In the genomic region with DNA sequence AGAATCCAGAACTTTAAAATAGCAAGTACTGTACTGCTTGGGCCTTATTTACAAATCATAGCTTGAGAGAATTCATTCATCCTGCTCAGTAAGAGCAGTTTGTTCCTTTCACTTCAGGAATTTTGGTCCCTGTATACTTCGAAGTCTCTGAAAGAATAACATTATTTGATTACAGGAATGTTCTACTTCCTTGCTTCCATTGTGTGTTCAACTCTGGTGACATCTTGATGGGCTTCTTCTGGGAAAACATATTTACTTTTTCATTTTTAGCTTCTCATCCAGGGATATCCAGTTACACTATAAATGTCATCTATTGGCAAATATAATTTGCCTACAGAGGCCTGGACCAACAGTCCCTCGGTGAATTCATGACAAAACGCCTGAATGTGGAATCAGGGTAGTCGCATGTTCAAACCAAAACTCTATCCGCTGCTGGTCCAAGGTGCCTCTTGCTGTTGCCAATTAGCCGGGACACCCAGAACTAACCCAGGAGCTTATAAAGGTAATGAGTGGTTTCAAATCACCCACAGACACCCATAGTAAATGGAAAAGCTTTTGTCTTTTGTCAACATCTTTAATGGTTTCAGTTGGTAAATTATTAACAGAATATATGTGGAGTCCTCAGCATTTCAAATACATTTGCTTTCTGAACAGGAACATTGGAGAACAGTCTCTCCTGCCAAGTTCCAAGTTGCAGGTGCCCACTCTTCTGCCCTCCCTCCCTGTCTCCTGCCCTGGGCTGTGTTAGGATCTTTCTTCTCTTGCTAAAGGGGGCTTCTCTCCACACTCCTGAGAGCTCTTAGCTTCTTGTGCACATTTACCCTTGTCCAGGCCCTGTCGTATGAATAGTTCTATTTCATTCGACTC, we compare ENCODE assay signal across 15 cellular contexts.
DNase-seq lines count a peak whose midpoint lies in the region; ATAC-seq, FAIRE-seq and TF ChIP-seq lines count a peak whose summit lies in the region.
"Had no signal": no experiment of that assay in that cellular context is flagged by ENCODE, and none has a peak within 500 bp of the region (broad histone marks: within the 10 kb centered on the region; RNA-seq: fewer than 3 reads in every experiment).

No MANE protein-coding gene starts in this region.

- 0 out of 2 replicates have a peak overlapping the region, but pooled peaks have one; percentile 38 for H4K91ac ChIP-seq in IMR-90 (ENCODE audit: insufficient read depth, low read depth, low read length)
- H4K91ac ChIP-seq in H9 (ENCODE audit: insufficient read length, low read depth, low read length), result no peak overlapping the region

- intact Hi-C loops in IMR-90 (cut with micrococcal nuclease), result loop anchor here (2.0 to 10.0 kb wide), 2 partner anchors 162 to 518 kb away; partner anchors contain the start of gene CITED2
- intact Hi-C loops in right lobe of liver (cut with DNase I), result no loop called here

- H3K36me3 Mint-ChIP-seq in chondrocyte (ENCODE audit: low read depth) (no peaks in the 10 kb centered on the region), H9 (ENCODE audit: insufficient read depth in 1 of 3, low read depth in 3 of 3) (no peaks in the 10 kb centered on the region)
- H3K36me3 Mint-ChIP-seq: WTC11 had no signal

- no peak overlapping the region for H2AFZ ChIP-seq in IMR-90 (replicated peaks; ENCODE audit: low read length, poor library complexity)
- no peak overlapping the region for H2AFZ ChIP-seq in H9 (ENCODE audit: low read length)

- H4K5ac ChIP-seq in IMR-90 (ENCODE audit: low read depth, low read length), result peak overlapping the region; percentile 45; the same call in 1 of the 2 replicates
- H4K5ac ChIP-seq in H9 (ENCODE audit: insufficient read length, low read depth, low read length), result no peak overlapping the region

- no peak for TF ChIP-seq RAD21 in IMR-90 (IDR thresholded peaks at IDR 0.05; ENCODE audit: low read length)

- H3K9me3 Mint-ChIP-seq in chondrocyte (ENCODE audit: low read depth), result no peaks in the 10 kb centered on the region
- H3K9me3 Mint-ChIP-seq in H9, result no peaks in the 10 kb centered on the region
- H3K9me3 Mint-ChIP-seq: activated naive CD4-positive, alpha-beta T cell treated with anti-CD3 and anti-CD28 coated beads for 36 hours; WTC11 had no signal

- peaks cover 31% of the 10 kb centered on the region for H3K9me1 ChIP-seq in IMR-90 (ENCODE audit: insufficient read depth, low read length)

- TF ChIP-seq POLR2A in IMR-90 (IDR thresholded peaks at IDR 0.05; ENCODE audit: low read depth, low read length), result no peak
- no peak for TF ChIP-seq POLR2A in right lobe of liver (IDR thresholded peaks at IDR 0.05)

- CTCF ChIA-PET in IMR-90 (lab: Yijun Ruan, JAX), result interaction anchor here (1.0 kb wide), 1 partner anchor 434 kb away, joined by 3 read pairs; no protein-coding TSS in a partner anchor

- H3K4me2 ChIP-seq in IMR-90 (ENCODE audit: low read depth, low read length), result no peak overlapping the region
- H3K4me2 ChIP-seq in H9 (ENCODE audit: insufficient read depth, insufficient read length, low read length), result no peak overlapping the region

- H2BK20ac ChIP-seq in IMR-90 (ENCODE audit: low read depth, low read length) (peak overlapping the region; percentile 90), H9 (ENCODE audit: low read depth, low read length, poor library complexity, severe bottlenecking) (no peak overlapping the region)

- H3K4me1 ChIP-seq in IMR-90 (ENCODE audit: control insufficient read depth, insufficient read depth, low read length) (peaks cover 18% of the 10 kb centered on the region), right lobe of liver (peaks cover 0 to 21% (median 8%) of the 10 kb centered on the region in 4 donors), small intestine (ENCODE audit: control insufficient read depth in 2 of 2, insufficient read depth in 1 of 2, low read depth in 1 of 2, low read length in 1 of 2) (peaks cover 0 to 10% of the 10 kb centered on the region in 2 donors), H9 (ENCODE audit: insufficient read depth, low read length) (no peaks in the 10 kb centered on the region; the same call in 1 of the 2 replicates)

- no peaks in the 10 kb centered on the region for H3K23me2 ChIP-seq in H9 (ENCODE audit: insufficient read length, low read depth, low read length, poor library complexity, severe bottlenecking)

- H4K20me1 ChIP-seq in IMR-90 (ENCODE audit: insufficient read depth, low read length) (no peaks in the 10 kb centered on the region), H9 (ENCODE audit: control insufficient read depth, insufficient read depth, insufficient read length) (no peaks in the 10 kb centered on the region)

- H2BK5ac ChIP-seq in IMR-90 (ENCODE audit: low read depth, low read length, poor library complexity, severe bottlenecking), result peak overlapping the region; percentile 48
- no peak overlapping the region for H2BK5ac ChIP-seq in H9 (ENCODE audit: insufficient read length, low read length)

- H3K79me1 ChIP-seq in IMR-90 (ENCODE audit: low read depth in 1 of 2, low read length in 2 of 2), result peaks cover 0 to 3% of the 10 kb centered on the region in 2 experiments; a peak in 1 of 4 replicates
- H3K79me1 ChIP-seq in H9 (ENCODE audit: insufficient read depth, low read depth, low read length, poor library complexity, severe bottlenecking), result no peaks in the 10 kb centered on the region

- no peak overlapping the region for H3K9ac ChIP-seq in IMR-90 (ENCODE audit: low read depth, low read length)
- H3K9ac ChIP-seq in H9 (ENCODE audit: extremely low read depth, insufficient read length, low read length), result no peak overlapping the region

- no peak for FAIRE-seq in small intestine (lab: Jason Lieb, UNC)
- FAIRE-seq: HTR-8/SVneo had no signal

- DNase-seq in IMR-90 (no peak), chondrocyte (ENCODE audit: low spot score) (no peak), right lobe of liver (no peak), small intestine (peak; percentile 69), H9 (no peak)
- DNase-seq in activated CD4-positive, alpha-beta T cell treated with anti-CD3 and anti-CD28 coated beads, Interleukin-2, amount 50 U/mL, for 1 hour, result no peak
- DNase-seq: activated naive CD4-positive, alpha-beta T cell treated with anti-CD3 and anti-CD28 coated beads for 36 hours; C1 segment of cervical spinal cord; mammary epithelial cell; occipital lobe had no signal

- in situ Hi-C loops in IMR-90 (cut with MboI; ENCODE audit: low sequenced_read_pairs), result no loop called here

- H3K18ac ChIP-seq in IMR-90 (ENCODE audit: low read depth, low read length) (peak overlapping the region; percentile 24; the same call in 1 of the 2 replicates), H9 (ENCODE audit: insufficient read length, low read depth, low read length) (no peak overlapping the region)

- POLR2A ChIA-PET in IMR-90 (lab: Charles Lee; ENCODE audit: unreplicated experiment), result interaction anchor here (0.5 kb wide), 1 partner anchor 1317 kb away, joined by 3 read pairs; no protein-coding TSS in a partner anchor

- H3K14ac ChIP-seq in IMR-90 (replicated peaks; ENCODE audit: low read depth, low read length) (peak overlapping the region; percentile 90), H9 (ENCODE audit: insufficient read depth, low read length) (no peak overlapping the region)

- H4K8ac ChIP-seq in IMR-90 (ENCODE audit: low read depth in 2 of 2, low read length in 2 of 2) (peak overlapping the region; percentile 56 to 59; a peak in 1 of 4 replicates), H9 (replicated peaks; ENCODE audit: insufficient read length, low read depth, low read length) (no peak overlapping the region)

- H2AK9ac ChIP-seq in IMR-90 (replicated peaks; ENCODE audit: low read depth, low read length, poor library complexity), result no peak overlapping the region

- peaks cover 55% of the 10 kb centered on the region for H3K4me1 Mint-ChIP-seq in chondrocyte (ENCODE audit: low read depth)
- peaks cover 25 to 36% of the 10 kb centered on the region in 2 experiments for H3K4me1 Mint-ChIP-seq in H9

- H3K27me3 ChIP-seq in IMR-90 (ENCODE audit: control insufficient read depth, insufficient read depth, low read length), result no peaks in the 10 kb centered on the region
- no peaks in the 10 kb centered on the region for H3K27me3 ChIP-seq in right lobe of liver
- H3K27me3 ChIP-seq in small intestine (ENCODE audit: control insufficient read depth in 2 of 2, insufficient read depth in 2 of 2, low read length in 2 of 2), result no peaks in the 10 kb centered on the region
- H3K27me3 ChIP-seq in H9 (ENCODE audit: insufficient read depth, low read length), result no peaks in the 10 kb centered on the region
- H3K27me3 ChIP-seq: cardiac muscle cell had no signal

- no TSS peak for BruUV-seq in IMR-90 (replicated peaks; lab: Mats Ljungman, UMichigan)

- H3K4me3 Mint-ChIP-seq in chondrocyte (ENCODE audit: unreplicated experiment) (no peak overlapping the region), H9 (no peak overlapping the region)
- H3K4me3 Mint-ChIP-seq: activated naive CD4-positive, alpha-beta T cell treated with anti-CD3 and anti-CD28 coated beads for 36 hours; WTC11 had no signal

- H3K56ac ChIP-seq in IMR-90 (ENCODE audit: extremely low read depth, insufficient read depth, low read length) (no peak overlapping the region), H9 (ENCODE audit: insufficient read length, low read depth, low read length) (no peak overlapping the region)

- ATAC-seq in IMR-90 (ENCODE audit: low read depth) (no peak), right lobe of liver (peak; percentile 33 to 78 (median 50)), esophagus mucosa (no peak), HG02840 (IDR thresholded peaks at IDR 0.05; ENCODE audit: low FRiP score, unreplicated experiment) (no peak)
- ATAC-seq: WTC11 had no signal

- peak overlapping the region; percentile 91 for H3K27ac Mint-ChIP-seq in chondrocyte (ENCODE audit: unreplicated experiment)
- H3K27ac Mint-ChIP-seq in H9, result no peak overlapping the region
- H3K27ac Mint-ChIP-seq: activated naive CD4-positive, alpha-beta T cell treated with anti-CD3 and anti-CD28 coated beads for 36 hours; WTC11 had no signal

- H3K4me3 ChIP-seq in IMR-90 (ENCODE audit: insufficient read depth, low read depth, low read length) (no peak overlapping the region), right lobe of liver (no peak overlapping the region), small intestine (ENCODE audit: low read depth in 1 of 2, low read length in 2 of 2) (no peak overlapping the region)
- H3K4me3 ChIP-seq: cardiac muscle cell had no signal

- H3K36me3 ChIP-seq in IMR-90 (ENCODE audit: control insufficient read depth, insufficient read depth, low read length) (no peaks in the 10 kb centered on the region), right lobe of liver (no peaks in the 10 kb centered on the region), small intestine (ENCODE audit: control insufficient read depth in 2 of 2, insufficient read depth in 2 of 2, low read length in 2 of 2) (no peaks in the 10 kb centered on the region)
- H3K36me3 ChIP-seq: cardiac muscle cell had no signal

- H2AK5ac ChIP-seq in IMR-90 (ENCODE audit: low read depth, low read length), result peak overlapping the region; percentile 3
- H2AK5ac ChIP-seq in H9 (ENCODE audit: insufficient read length, low read length), result no peak overlapping the region

- no peak overlapping the region for H3T11ph ChIP-seq in H9 (ENCODE audit: low read length)

- H3K23ac ChIP-seq in IMR-90 (ENCODE audit: low read depth, low read length), result no peak overlapping the region
- H3K23ac ChIP-seq in H9 (ENCODE audit: insufficient read length, low read depth, low read length), result no peak overlapping the region

- 100% methylated on average over 1 of the region's 8 CpGs; no CpG with 5 or more reads in 1 of the 2 experiments for WGBS in IMR-90 (ENCODE audit: extremely low coverage in 2 of 2, insufficient read length in 1 of 2), 2 experiments
- WGBS in right lobe of liver (ENCODE audit: insufficient coverage, low coverage, low lambda C conversion rate, missing lambda C conversion rate), result 84% methylated on average over 6 of the region's 8 CpGs
- WGBS in small intestine, 3 donors, result 19 to 62% (median 41%) methylated on average over 8 of the region's 8 CpGs
- no CpG with 5 or more reads among the region's 8 CpGs for WGBS in H9 (ENCODE audit: extremely low coverage, insufficient read length, low lambda C conversion rate)

- H3K4ac ChIP-seq in IMR-90 (ENCODE audit: low read depth, low read length), result peak overlapping the region; percentile 87
- H3K4ac ChIP-seq in H9 (ENCODE audit: low read depth, low read length), result no peak overlapping the region

- H3K27me3 Mint-ChIP-seq in chondrocyte (ENCODE audit: low read depth) (no peaks in the 10 kb centered on the region), H9 (ENCODE audit: low read depth) (no peaks in the 10 kb centered on the region)

- no peak overlapping the region for H2BK12ac ChIP-seq in H9 (ENCODE audit: insufficient read length, low read depth, low read length)

- TF ChIP-seq CTCF in IMR-90 (conservative IDR thresholded peaks at IDR 0.05; ENCODE audit: low read depth, low read length) (no peak), chondrocyte (IDR thresholded peaks at IDR 0.05) (no peak), right lobe of liver (IDR thresholded peaks at IDR 0.05) (no peak), H9 (conservative IDR thresholded peaks at IDR 0.05) (no peak)

- dilution Hi-C loops in IMR-90 (cut with HindIII; ENCODE audit: low sequenced_read_pairs, unreplicated experiment), result no loop called here

- no peaks in the 10 kb centered on the region for H3K79me2 ChIP-seq in H9 (ENCODE audit: insufficient read depth, low read length)

- H3K27ac ChIP-seq in IMR-90 (ENCODE audit: insufficient read depth, low read length), result no peak overlapping the region; the same call in 1 of the 2 replicates
- H3K27ac ChIP-seq in right lobe of liver, result no peak overlapping the region
- peak overlapping the region; percentile 16 to 71 for H3K27ac ChIP-seq in small intestine (ENCODE audit: low read depth in 1 of 2, low read length in 1 of 2)
- no peak overlapping the region for H3K27ac ChIP-seq in H9 (ENCODE audit: insufficient read length, low read depth, low read length)
- H3K27ac ChIP-seq: cardiac muscle cell had no signal

- H2BK15ac ChIP-seq in IMR-90 (ENCODE audit: low read depth, low read length), result peak overlapping the region; percentile 100; the same call in 1 of the 3 replicates
- no peak overlapping the region for H2BK15ac ChIP-seq in H9 (ENCODE audit: low read depth, low read length)

- peak overlapping the region; percentile 89 for H2BK120ac ChIP-seq in IMR-90 (ENCODE audit: low read depth, low read length)
- H2BK120ac ChIP-seq in H9 (ENCODE audit: low read depth, low read length, poor library complexity, severe bottlenecking), result no peak overlapping the region

- H3K9me3 ChIP-seq in IMR-90 (ENCODE audit: control insufficient read depth, insufficient read depth, low read length) (no peaks in the 10 kb centered on the region), right lobe of liver (no peaks in the 10 kb centered on the region), small intestine (ENCODE audit: control insufficient read depth, low read depth) (no peaks in the 10 kb centered on the region), H9 (ENCODE audit: control insufficient read depth, low read depth, low read length) (no peaks in the 10 kb centered on the region)

Comparison
In these comparisons a context has a peak if more than half of its experiments do, and no peak if none do; other contexts are left out.
1. ATAC-seq: peak in right lobe of liver (4 of 4); none in IMR-90 (single experiment), esophagus mucosa (single experiment) and HG02840 (single experiment).
2. H3K27ac ChIP-seq: peak in small intestine (2 of 2); none in IMR-90 (single experiment), right lobe of liver (0 of 3) and H9 (single experiment).